1 cellular context compared by ENCODE assay signal in the genomic region with DNA sequence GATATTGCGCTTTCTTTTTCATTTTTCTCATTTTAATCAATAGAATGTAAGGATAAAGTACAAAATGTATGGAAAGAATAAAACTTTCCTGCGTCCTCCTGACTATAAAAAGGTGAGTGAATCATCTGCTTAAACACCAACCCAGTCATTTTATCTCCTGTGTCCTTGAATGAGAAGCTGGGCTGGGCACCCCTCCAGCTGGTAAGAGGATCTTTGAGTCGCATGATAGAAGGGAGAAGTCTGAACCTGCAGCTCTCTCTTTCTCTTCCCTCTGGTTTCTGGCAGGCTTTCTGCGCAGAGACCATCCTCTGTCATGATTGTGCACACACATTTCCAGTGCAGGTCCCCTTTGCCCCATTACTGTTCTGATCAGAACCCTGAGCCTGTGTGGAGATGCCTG.
TF ChIP-seq lines count a peak whose summit lies in the region.

No MANE protein-coding gene starts in this region.

TF ChIP-seq in GM23338, 12 proteins besides CTCF, POLR2A, EP300 and RAD21 (continued from another document):
- TF ChIP-seq, protein P1, sequence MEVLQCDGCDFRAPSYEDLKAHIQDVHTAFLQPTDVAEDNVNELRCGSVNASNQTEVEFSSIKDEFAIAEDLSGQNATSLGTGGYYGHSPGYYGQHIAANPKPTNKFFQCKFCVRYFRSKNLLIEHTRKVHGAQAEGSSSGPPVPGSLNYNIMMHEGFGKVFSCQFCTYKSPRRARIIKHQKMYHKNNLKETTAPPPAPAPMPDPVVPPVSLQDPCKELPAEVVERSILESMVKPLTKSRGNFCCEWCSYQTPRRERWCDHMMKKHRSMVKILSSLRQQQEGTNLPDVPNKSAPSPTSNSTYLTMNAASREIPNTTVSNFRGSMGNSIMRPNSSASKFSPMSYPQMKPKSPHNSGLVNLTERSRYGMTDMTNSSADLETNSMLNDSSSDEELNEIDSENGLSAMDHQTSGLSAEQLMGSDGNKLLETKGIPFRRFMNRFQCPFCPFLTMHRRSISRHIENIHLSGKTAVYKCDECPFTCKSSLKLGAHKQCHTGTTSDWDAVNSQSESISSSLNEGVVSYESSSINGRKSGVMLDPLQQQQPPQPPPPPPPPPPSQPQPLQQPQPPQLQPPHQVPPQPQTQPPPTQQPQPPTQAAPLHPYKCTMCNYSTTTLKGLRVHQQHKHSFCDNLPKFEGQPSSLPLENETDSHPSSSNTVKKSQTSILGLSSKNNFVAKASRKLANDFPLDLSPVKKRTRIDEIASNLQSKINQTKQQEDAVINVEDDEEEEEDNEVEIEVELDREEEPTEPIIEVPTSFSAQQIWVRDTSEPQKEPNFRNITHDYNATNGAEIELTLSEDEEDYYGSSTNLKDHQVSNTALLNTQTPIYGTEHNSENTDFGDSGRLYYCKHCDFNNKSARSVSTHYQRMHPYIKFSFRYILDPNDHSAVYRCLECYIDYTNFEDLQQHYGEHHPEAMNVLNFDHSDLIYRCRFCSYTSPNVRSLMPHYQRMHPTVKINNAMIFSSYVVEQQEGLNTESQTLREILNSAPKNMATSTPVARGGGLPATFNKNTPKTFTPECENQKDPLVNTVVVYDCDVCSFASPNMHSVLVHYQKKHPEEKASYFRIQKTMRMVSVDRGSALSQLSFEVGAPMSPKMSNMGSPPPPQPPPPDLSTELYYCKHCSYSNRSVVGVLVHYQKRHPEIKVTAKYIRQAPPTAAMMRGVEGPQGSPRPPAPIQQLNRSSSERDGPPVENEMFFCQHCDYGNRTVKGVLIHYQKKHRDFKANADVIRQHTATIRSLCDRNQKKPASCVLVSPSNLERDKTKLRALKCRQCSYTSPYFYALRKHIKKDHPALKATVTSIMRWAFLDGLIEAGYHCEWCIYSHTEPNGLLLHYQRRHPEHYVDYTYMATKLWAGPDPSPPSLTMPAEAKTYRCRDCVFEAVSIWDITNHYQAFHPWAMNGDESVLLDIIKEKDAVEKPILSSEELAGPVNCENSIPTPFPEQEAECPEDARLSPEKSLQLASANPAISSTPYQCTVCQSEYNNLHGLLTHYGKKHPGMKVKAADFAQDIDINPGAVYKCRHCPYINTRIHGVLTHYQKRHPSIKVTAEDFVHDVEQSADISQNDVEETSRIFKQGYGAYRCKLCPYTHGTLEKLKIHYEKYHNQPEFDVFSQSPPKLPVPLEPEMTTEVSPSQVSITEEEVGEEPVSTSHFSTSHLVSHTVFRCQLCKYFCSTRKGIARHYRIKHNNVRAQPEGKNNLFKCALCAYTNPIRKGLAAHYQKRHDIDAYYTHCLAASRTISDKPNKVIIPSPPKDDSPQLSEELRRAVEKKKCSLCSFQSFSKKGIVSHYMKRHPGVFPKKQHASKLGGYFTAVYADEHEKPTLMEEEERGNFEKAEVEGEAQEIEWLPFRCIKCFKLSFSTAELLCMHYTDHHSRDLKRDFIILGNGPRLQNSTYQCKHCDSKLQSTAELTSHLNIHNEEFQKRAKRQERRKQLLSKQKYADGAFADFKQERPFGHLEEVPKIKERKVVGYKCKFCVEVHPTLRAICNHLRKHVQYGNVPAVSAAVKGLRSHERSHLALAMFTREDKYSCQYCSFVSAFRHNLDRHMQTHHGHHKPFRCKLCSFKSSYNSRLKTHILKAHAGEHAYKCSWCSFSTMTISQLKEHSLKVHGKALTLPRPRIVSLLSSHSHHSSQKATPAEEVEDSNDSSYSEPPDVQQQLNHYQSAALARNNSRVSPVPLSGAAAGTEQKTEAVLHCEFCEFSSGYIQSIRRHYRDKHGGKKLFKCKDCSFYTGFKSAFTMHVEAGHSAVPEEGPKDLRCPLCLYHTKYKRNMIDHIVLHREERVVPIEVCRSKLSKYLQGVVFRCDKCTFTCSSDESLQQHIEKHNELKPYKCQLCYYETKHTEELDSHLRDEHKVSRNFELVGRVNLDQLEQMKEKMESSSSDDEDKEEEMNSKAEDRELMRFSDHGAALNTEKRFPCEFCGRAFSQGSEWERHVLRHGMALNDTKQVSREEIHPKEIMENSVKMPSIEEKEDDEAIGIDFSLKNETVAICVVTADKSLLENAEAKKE (CRISPR knock-in tag; IDR thresholded peaks at IDR 0.05): no peak
- TF ChIP-seq POLR2AphosphoS5 (IDR thresholded peaks at IDR 0.05; ENCODE audit: low read depth) (no peak), STAT1 (IDR thresholded peaks at IDR 0.05; ENCODE audit: unreplicated experiment) (no peak), ZNF331 (CRISPR knock-in tag; IDR thresholded peaks at IDR 0.05; ENCODE audit: low read depth) (no peak), EZH2phosphoT487 (IDR thresholded peaks at IDR 0.05; ENCODE audit: unreplicated experiment) (no peak), JUNB (IDR thresholded peaks at IDR 0.05; ENCODE audit: unreplicated experiment) (no peak)
- TF ChIP-seq, protein P2, sequence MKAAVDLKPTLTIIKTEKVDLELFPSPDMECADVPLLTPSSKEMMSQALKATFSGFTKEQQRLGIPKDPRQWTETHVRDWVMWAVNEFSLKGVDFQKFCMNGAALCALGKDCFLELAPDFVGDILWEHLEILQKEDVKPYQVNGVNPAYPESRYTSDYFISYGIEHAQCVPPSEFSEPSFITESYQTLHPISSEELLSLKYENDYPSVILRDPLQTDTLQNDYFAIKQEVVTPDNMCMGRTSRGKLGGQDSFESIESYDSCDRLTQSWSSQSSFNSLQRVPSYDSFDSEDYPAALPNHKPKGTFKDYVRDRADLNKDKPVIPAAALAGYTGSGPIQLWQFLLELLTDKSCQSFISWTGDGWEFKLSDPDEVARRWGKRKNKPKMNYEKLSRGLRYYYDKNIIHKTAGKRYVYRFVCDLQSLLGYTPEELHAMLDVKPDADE (IDR thresholded peaks at IDR 0.05): no peak
- TF ChIP-seq, protein P3, sequence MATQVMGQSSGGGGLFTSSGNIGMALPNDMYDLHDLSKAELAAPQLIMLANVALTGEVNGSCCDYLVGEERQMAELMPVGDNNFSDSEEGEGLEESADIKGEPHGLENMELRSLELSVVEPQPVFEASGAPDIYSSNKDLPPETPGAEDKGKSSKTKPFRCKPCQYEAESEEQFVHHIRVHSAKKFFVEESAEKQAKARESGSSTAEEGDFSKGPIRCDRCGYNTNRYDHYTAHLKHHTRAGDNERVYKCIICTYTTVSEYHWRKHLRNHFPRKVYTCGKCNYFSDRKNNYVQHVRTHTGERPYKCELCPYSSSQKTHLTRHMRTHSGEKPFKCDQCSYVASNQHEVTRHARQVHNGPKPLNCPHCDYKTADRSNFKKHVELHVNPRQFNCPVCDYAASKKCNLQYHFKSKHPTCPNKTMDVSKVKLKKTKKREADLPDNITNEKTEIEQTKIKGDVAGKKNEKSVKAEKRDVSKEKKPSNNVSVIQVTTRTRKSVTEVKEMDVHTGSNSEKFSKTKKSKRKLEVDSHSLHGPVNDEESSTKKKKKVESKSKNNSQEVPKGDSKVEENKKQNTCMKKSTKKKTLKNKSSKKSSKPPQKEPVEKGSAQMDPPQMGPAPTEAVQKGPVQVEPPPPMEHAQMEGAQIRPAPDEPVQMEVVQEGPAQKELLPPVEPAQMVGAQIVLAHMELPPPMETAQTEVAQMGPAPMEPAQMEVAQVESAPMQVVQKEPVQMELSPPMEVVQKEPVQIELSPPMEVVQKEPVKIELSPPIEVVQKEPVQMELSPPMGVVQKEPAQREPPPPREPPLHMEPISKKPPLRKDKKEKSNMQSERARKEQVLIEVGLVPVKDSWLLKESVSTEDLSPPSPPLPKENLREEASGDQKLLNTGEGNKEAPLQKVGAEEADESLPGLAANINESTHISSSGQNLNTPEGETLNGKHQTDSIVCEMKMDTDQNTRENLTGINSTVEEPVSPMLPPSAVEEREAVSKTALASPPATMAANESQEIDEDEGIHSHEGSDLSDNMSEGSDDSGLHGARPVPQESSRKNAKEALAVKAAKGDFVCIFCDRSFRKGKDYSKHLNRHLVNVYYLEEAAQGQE (IDR thresholded peaks at IDR 0.05; ENCODE audit: unreplicated experiment): no peak
